In the genomic region with DNA sequence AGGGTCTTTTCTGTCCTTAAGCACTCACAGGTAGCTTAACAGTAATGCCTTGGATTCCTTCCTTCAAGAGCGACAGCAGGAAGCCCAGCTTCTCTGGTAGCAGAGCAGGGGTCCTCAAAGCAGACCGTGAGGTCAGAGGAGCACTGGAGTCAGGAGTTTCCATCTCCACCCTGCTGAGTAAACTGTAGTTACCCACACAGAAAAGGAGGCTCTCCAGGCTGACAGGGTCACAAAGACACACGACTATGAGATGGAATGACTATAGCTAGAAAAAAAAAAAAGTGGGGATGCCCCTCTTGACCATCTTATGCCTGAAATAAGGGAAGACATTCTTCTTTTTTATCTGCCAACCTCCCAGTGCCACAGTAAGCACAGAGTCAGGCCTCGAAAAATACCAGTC, we compare ENCODE assay signal across 14 cellular contexts.
DNase-seq lines count a peak whose midpoint lies in the region; TF ChIP-seq lines count a peak whose summit lies in the region.
"Had no signal": no experiment of that assay in that cellular context is flagged by ENCODE, and none has a peak within 500 bp of the region (broad histone marks: within the 10 kb centered on the region; RNA-seq: fewer than 3 reads in every experiment).

No MANE protein-coding gene starts in this region.

- no peaks in the 10 kb centered on the region for H4K20me1 ChIP-seq in Loucy (ENCODE audit: insufficient read depth, low read length, poor library complexity, severe bottlenecking)

- H3F3A ChIP-seq in Loucy (ENCODE audit: low read depth): no peaks in the 10 kb centered on the region

- peak; percentile 31 for DNase-seq in stimulated activated CD4-positive, alpha-beta T cell treated with anti-CD3 and anti-CD28 coated beads, Interleukin-15, amount 100 ng/mL, for 24 hours
- DNase-seq in stimulated activated CD4-positive, alpha-beta T cell treated with anti-CD3 and anti-CD28 coated beads, Interleukin-4, amount 100 ng/mL, for 24 hours: no peak
- no peak for DNase-seq in SHP77 treated with DMSO at 0.1 percent for 48 hours (lab: John Stamatoyannopoulos, UW)
- no peak for DNase-seq in AG20443 (ENCODE audit: low spot score)
- no peak for DNase-seq in NCI-H69 (lab: John Stamatoyannopoulos, UW)
- DNase-seq: BE2C; DND-41; NCI-H1417 treated with DMSO at 0.1 percent for 48 hours; NCI-H1930; NCI-H446; NK-92 treated with Interleukin-12 subunit alpha and Interleukin-12 subunit beta, amount 100 ng/mL, for 24 hours had no signal

- no peak overlapping the region for H3K4me3 Mint-ChIP-seq in dendritic cell treated with granulocyte-macrophage colony-stimulating factor and Interleukin-4, amounts not matched to agents 40 ng/mL and 50 ng/mL, for 4 days
- H3K4me3 Mint-ChIP-seq: GM23338 had no signal

- H3K27ac Mint-ChIP-seq in dendritic cell treated with granulocyte-macrophage colony-stimulating factor and Interleukin-4, amounts not matched to agents 40 ng/mL and 50 ng/mL, for 4 days: peak overlapping the region; percentile 84
- H3K27ac Mint-ChIP-seq: GM23338 had no signal

- no peak overlapping the region for H3K9ac ChIP-seq in Loucy (ENCODE audit: low read depth, low read length, poor library complexity, severe bottlenecking)

- no peak overlapping the region for H3K4me2 ChIP-seq in Loucy (ENCODE audit: low read depth, low read length, poor library complexity, severe bottlenecking)
- H3K4me2 ChIP-seq: GM23338 had no signal

- no peaks in the 10 kb centered on the region for H3K36me3 Mint-ChIP-seq in dendritic cell treated with granulocyte-macrophage colony-stimulating factor and Interleukin-4, amounts not matched to agents 40 ng/mL and 50 ng/mL, for 4 days (ENCODE audit: low read depth)

- H3K9me2 ChIP-seq in Loucy (replicated peaks; ENCODE audit: low read depth, low read length): no peaks in the 10 kb centered on the region

- H3K36me3 ChIP-seq in Loucy (ENCODE audit: insufficient read depth, low read length): no peaks in the 10 kb centered on the region
- H3K36me3 ChIP-seq: BE2C had no signal

- H3K27me3 Mint-ChIP-seq in dendritic cell treated with granulocyte-macrophage colony-stimulating factor and Interleukin-4, amounts not matched to agents 40 ng/mL and 50 ng/mL, for 4 days: peaks cover 4% of the 10 kb centered on the region

- H3K4me3 ChIP-seq in Loucy (ENCODE audit: low read length, poor library complexity, severe bottlenecking): no peak overlapping the region
- H3K4me3 ChIP-seq: GM23338 had no signal

- intact Hi-C loops in dendritic cell treated with granulocyte-macrophage colony-stimulating factor and Interleukin-4, amounts not matched to agents 40 ng/mL and 50 ng/mL, for 4 days (cut with micrococcal nuclease): no loop called here

- H3K9me3 Mint-ChIP-seq in dendritic cell treated with granulocyte-macrophage colony-stimulating factor and Interleukin-4, amounts not matched to agents 40 ng/mL and 50 ng/mL, for 4 days: peaks cover 24% of the 10 kb centered on the region
- H3K9me3 Mint-ChIP-seq: GM23338 had no signal

- TF ChIP-seq CTCF in Loucy (conservative IDR thresholded peaks at IDR 0.05; ENCODE audit: low read length): no peak

- H3K79me2 ChIP-seq in Loucy (ENCODE audit: insufficient read depth, low read length): no peaks in the 10 kb centered on the region

- H2AFZ ChIP-seq in Loucy (ENCODE audit: low read length): peak overlapping the region; percentile 19; the same call in 1 of the 2 replicates
- H2AFZ ChIP-seq: GM23338 had no signal

- H3K4me1 ChIP-seq in Loucy (ENCODE audit: insufficient read depth, low read length, poor library complexity, severe bottlenecking): peaks cover 4% of the 10 kb centered on the region
- H3K4me1 ChIP-seq: BE2C had no signal

- H3K4me1 Mint-ChIP-seq in dendritic cell treated with granulocyte-macrophage colony-stimulating factor and Interleukin-4, amounts not matched to agents 40 ng/mL and 50 ng/mL, for 4 days (ENCODE audit: low read depth): peaks cover 16% of the 10 kb centered on the region

- no peaks in the 10 kb centered on the region for H3K27me3 ChIP-seq in Loucy (ENCODE audit: insufficient read depth, low read length, poor library complexity, severe bottlenecking)
- H3K27me3 ChIP-seq: BE2C had no signal

- no peaks in the 10 kb centered on the region for H3K9me3 ChIP-seq in Loucy (ENCODE audit: insufficient read depth, low read depth, low read length)
